Comparison of ENCODE assay signal across 8 cellular contexts in the genomic region with DNA sequence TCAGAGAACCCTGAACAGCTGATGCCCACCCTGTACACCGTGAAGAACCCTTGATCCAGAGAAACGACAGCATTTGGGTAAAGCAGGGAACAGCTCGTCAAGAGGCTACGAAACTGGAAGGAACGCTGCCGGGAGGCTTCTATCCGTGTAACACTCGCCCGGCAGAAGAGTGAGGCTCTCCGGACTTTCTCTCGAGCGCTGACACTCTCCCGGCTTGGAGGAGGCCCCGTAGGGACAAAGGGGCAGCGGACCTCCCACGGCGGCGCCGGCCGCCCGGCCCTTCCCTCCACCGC. TPM values are rescaled to one million over a fixed set of nuclear protein-coding genes. Genes with fewer than 3 reads are reported as not detected.
DNase-seq lines count a peak whose midpoint lies in the region; ATAC-seq and TF ChIP-seq lines count a peak whose summit lies in the region.

No MANE protein-coding gene starts in this region.

- peak overlapping the region; percentile 88 for H3K4me3 Mint-ChIP-seq in activated T-cell treated with anti-CD3 and anti-CD28 coated beads, Interleukin-2, amount 50 U/mL, for 24 hours
- H3K4me3 Mint-ChIP-seq in activated naive CD8-positive, alpha-beta T cell treated with anti-CD3 and anti-CD28 coated beads, Interleukin-2, amount 10 ng/mL, durations not matched to agents 7 days and 5 days = peak overlapping the region; percentile 90

- TF ChIP-seq CTCF in kidney epithelial cell (IDR thresholded peaks at IDR 0.05; ENCODE audit: insufficient read depth, low read length, poor library complexity, severe bottlenecking) = no peak
- TF ChIP-seq CTCF in tibial artery (IDR thresholded peaks at IDR 0.05) = peak in 1 of 2 experiments; percentile 5

- no peak for DNase-seq in activated T-cell treated with anti-CD3 and anti-CD28 coated beads, Interleukin-2, amount 50 U/mL, for 24 hours
- DNase-seq in activated T-cell treated with anti-CD3 and anti-CD28 coated beads for 4 hours = no peak
- DNase-seq in activated naive CD8-positive, alpha-beta T cell treated with anti-CD3 and anti-CD28 coated beads, Interleukin-2, amount 10 ng/mL, durations not matched to agents 7 days and 5 days = no peak
- no peak for DNase-seq in kidney epithelial cell (ENCODE audit: low read depth)
- DNase-seq in tibial artery = no peak
- DNase-seq in NCI-H1694 (lab: John Stamatoyannopoulos, UW) = no peak
- no peak for DNase-seq in cerebellum (ENCODE audit: low spot score)

- intact Hi-C loops in tibial artery (cut with DNase I; ENCODE audit: low total_unique reads) = loop anchor here (2.0 kb wide), 1 partner anchor 20 kb away; no protein-coding TSS in a partner anchor

- POLR2A ChIA-PET in activated naive CD8-positive, alpha-beta T cell treated with anti-CD3 and anti-CD28 coated beads, Interleukin-2, amount 10 ng/mL, durations not matched to agents 7 days and 5 days (lab: Charles Lee) = interaction anchor here (1.0 to 3.2 kb wide), 5 partner anchors 17 to 87 kb away, joined by 3 to 26 read pairs (median 3); a partner anchor contains a TSS

- peak overlapping the region; percentile 93 for H3K27ac ChIP-seq in tibial artery

- peak overlapping the region; percentile 81 for H3K4me3 ChIP-seq in kidney epithelial cell (ENCODE audit: low read depth, low read length)
- peak overlapping the region; percentile 70 to 89 for H3K4me3 ChIP-seq in tibial artery

- no peaks in the 10 kb centered on the region for H3K9me3 Mint-ChIP-seq in activated T-cell treated with anti-CD3 and anti-CD28 coated beads, Interleukin-2, amount 50 U/mL, for 24 hours
- no peaks in the 10 kb centered on the region for H3K9me3 Mint-ChIP-seq in activated naive CD8-positive, alpha-beta T cell treated with anti-CD3 and anti-CD28 coated beads, Interleukin-2, amount 10 ng/mL, durations not matched to agents 7 days and 5 days

- H3K9me3 ChIP-seq in tibial artery = no peaks in the 10 kb centered on the region

- H3K27me3 Mint-ChIP-seq in activated T-cell treated with anti-CD3 and anti-CD28 coated beads, Interleukin-2, amount 50 U/mL, for 24 hours = no peaks in the 10 kb centered on the region
- H3K27me3 Mint-ChIP-seq in activated naive CD8-positive, alpha-beta T cell treated with anti-CD3 and anti-CD28 coated beads, Interleukin-2, amount 10 ng/mL, durations not matched to agents 7 days and 5 days = no peaks in the 10 kb centered on the region

- H3K36me3 Mint-ChIP-seq in activated T-cell treated with anti-CD3 and anti-CD28 coated beads, Interleukin-2, amount 50 U/mL, for 24 hours (ENCODE audit: low read depth) = peaks cover 56% of the 10 kb centered on the region
- peaks cover 6% of the 10 kb centered on the region for H3K36me3 Mint-ChIP-seq in activated naive CD8-positive, alpha-beta T cell treated with anti-CD3 and anti-CD28 coated beads, Interleukin-2, amount 10 ng/mL, durations not matched to agents 7 days and 5 days

- peaks cover 0 to 63% (median 30%) of the 10 kb centered on the region in 4 donors for H3K4me1 ChIP-seq in tibial artery

- H3K36me3 ChIP-seq in kidney epithelial cell (ENCODE audit: control insufficient read depth, insufficient read depth, low read length) = peaks cover 3% of the 10 kb centered on the region
- H3K36me3 ChIP-seq in tibial artery = peaks cover 5 to 28% (median 26%) of the 10 kb centered on the region in 3 donors

- H3K27ac Mint-ChIP-seq in activated T-cell treated with anti-CD3 and anti-CD28 coated beads, Interleukin-2, amount 50 U/mL, for 24 hours = peak overlapping the region; percentile 87
- peak overlapping the region; percentile 76 for H3K27ac Mint-ChIP-seq in activated naive CD8-positive, alpha-beta T cell treated with anti-CD3 and anti-CD28 coated beads, Interleukin-2, amount 10 ng/mL, durations not matched to agents 7 days and 5 days

- H3K27me3 ChIP-seq in kidney epithelial cell (ENCODE audit: control insufficient read depth, insufficient read depth, low read length) (no peaks in the 10 kb centered on the region), tibial artery (no peaks in the 10 kb centered on the region)

- peaks cover 50% of the 10 kb centered on the region for H3K4me1 Mint-ChIP-seq in activated T-cell treated with anti-CD3 and anti-CD28 coated beads, Interleukin-2, amount 50 U/mL, for 24 hours (ENCODE audit: low read depth)
- H3K4me1 Mint-ChIP-seq in activated naive CD8-positive, alpha-beta T cell treated with anti-CD3 and anti-CD28 coated beads, Interleukin-2, amount 10 ng/mL, durations not matched to agents 7 days and 5 days = peaks cover 25% of the 10 kb centered on the region

- ATAC-seq in activated naive CD8-positive, alpha-beta T cell treated with anti-CD3 and anti-CD28 coated beads, Interleukin-2, amount 10 ng/mL, durations not matched to agents 7 days and 5 days (ENCODE audit: low read depth) = no peak
- no peak for ATAC-seq in HG03045 (IDR thresholded peaks at IDR 0.05; ENCODE audit: unreplicated experiment)

RNA-seq across cellular contexts. Expression of a gene that starts 1.7 kb away (rescaled TPM):
- total RNA-seq in activated naive CD8-positive, alpha-beta T cell treated with anti-CD3 and anti-CD28 coated beads, Interleukin-2, amount 10 ng/mL, durations not matched to agents 7 days and 5 days = 1 to 10 TPM; 4.9 to 5.1 TPM
- total RNA-seq in kidney epithelial cell (89.3 and 104 TPM in 2 replicates), cerebellum (37.5 TPM)

RNA-seq across cellular contexts. Expression of a gene that starts 7.2 kb away (rescaled TPM):
- total RNA-seq in activated naive CD8-positive, alpha-beta T cell treated with anti-CD3 and anti-CD28 coated beads, Interleukin-2, amount 10 ng/mL, durations not matched to agents 7 days and 5 days = 10 to 100 TPM; 20.2 to 20.8 TPM
- total RNA-seq in kidney epithelial cell (40.3 and 58.3 TPM in 2 replicates), cerebellum (11.4 TPM)

RNA-seq across cellular contexts. Expression of a gene that starts 17.4 kb away (rescaled TPM):
- under 1 TPM; 0.25 to 0.28 TPM for total RNA-seq in activated naive CD8-positive, alpha-beta T cell treated with anti-CD3 and anti-CD28 coated beads, Interleukin-2, amount 10 ng/mL, durations not matched to agents 7 days and 5 days
- total RNA-seq in kidney epithelial cell (0.14 TPM in 1 of 2 replicates, not detected in the other), cerebellum (2.1 TPM)

RNA-seq across cellular contexts. Expression of a gene that starts 19.8 kb away (rescaled TPM):
- total RNA-seq in activated naive CD8-positive, alpha-beta T cell treated with anti-CD3 and anti-CD28 coated beads, Interleukin-2, amount 10 ng/mL, durations not matched to agents 7 days and 5 days = 100 to 1,000 TPM; 183 to 188 TPM
- total RNA-seq in kidney epithelial cell (16.6 and 19.9 TPM in 2 replicates), cerebellum (11.3 TPM)

RNA-seq across cellular contexts. Expression of a gene that starts 21.6 kb away (rescaled TPM):
- total RNA-seq in activated naive CD8-positive, alpha-beta T cell treated with anti-CD3 and anti-CD28 coated beads, Interleukin-2, amount 10 ng/mL, durations not matched to agents 7 days and 5 days = 1 to 10 TPM; 5.9 to 7.0 TPM
- total RNA-seq in kidney epithelial cell = 7.6 and 7.9 TPM in 2 replicates
- total RNA-seq in cerebellum = 4.2 TPM
